ENCODE assay signal across 2 cellular contexts in genomic region chr6:90294614-90294988, GRCh38.
TF ChIP-seq lines count a peak whose summit lies in the region.

No MANE protein-coding gene starts in this region.

TF ChIP-seq in liver, 16 proteins besides CTCF, POLR2A, EP300 and RAD21 (continued from another document):
- TF ChIP-seq ZBTB33 (IDR thresholded peaks at IDR 0.05) (no peak), TAF1 (conservative IDR thresholded peaks at IDR 0.05) (no peak)

TF ChIP-seq in HepG2, 621 proteins besides CTCF, POLR2A, EP300 and RAD21 (continued from another document):
- TF ChIP-seq AFF4 (CRISPR knock-in tag; IDR thresholded peaks at IDR 0.05) (no peak), ZFX (CRISPR knock-in tag; IDR thresholded peaks at IDR 0.05; ENCODE audit: low read depth) (no peak), ATF4 (CRISPR knock-in tag; IDR thresholded peaks at IDR 0.05) (no peak), CEBPB (IDR thresholded peaks at IDR 0.05; ENCODE audit: borderline replicate concordance, low read depth, low read length) (no peak), CENPX (CRISPR knock-in tag; IDR thresholded peaks at IDR 0.05) (no peak), BCLAF1 (IDR thresholded peaks at IDR 0.05) (no peak), HNF4G (IDR thresholded peaks at IDR 0.05; ENCODE audit: borderline replicate concordance, low read depth, low read length) (no peak), HNF4G (CRISPR knock-in tag; IDR thresholded peaks at IDR 0.05; ENCODE audit: borderline replicate concordance, low read depth) (no peak), NCOA2 (CRISPR knock-in tag; IDR thresholded peaks at IDR 0.05) (no peak)
